8 cellular contexts compared by ENCODE assay signal in the genomic region with DNA sequence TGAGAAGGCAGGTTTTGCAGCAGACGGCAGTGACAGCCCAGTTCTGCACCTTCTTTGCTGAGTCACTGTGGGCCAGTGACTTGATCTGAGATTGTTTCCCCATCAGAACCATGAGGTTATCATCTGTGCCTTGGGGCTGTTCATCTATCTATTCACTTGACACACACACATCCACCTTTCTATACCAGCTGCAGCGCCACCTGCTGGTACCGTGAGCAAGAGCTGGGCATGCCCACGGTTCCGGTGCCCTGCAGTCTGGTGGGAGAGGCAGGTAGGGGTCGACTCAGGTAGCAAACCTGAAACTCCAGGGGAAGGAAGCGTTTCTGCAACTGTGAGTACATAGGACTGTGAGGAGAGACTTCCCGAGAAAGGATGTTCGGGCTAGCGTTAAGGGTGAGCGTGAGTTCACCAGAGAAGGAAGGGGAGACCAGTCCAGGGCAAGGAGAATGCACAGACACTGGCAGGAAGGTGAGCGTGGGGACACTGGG. TPM values are rescaled to one million over a fixed set of nuclear protein-coding genes. Genes with fewer than 3 reads are reported as not detected.
DNase-seq lines count a peak whose midpoint lies in the region; ATAC-seq and TF ChIP-seq lines count a peak whose summit lies in the region.

No MANE protein-coding gene starts in this region.

- CTCF ChIA-PET in CD4-positive, alpha-beta T cell (lab: Charles Lee), result interaction anchor here (0.5 to 1.7 kb wide), 16 partner anchors 9 to 109 kb away, joined by 3 to 19 read pairs (median 3); a partner anchor contains a TSS

- peaks cover 76% of the 10 kb centered on the region for H3K36me3 ChIP-seq in HUES48 (ENCODE audit: control insufficient read depth, insufficient read depth, low read length)

- intact Hi-C loops in CD4-positive, alpha-beta T cell (cut with DNase I, micrococcal nuclease), result no loop called here

- H3K4me1 ChIP-seq in HUES48 (ENCODE audit: control insufficient read depth, insufficient read depth, low read length), result no peaks in the 10 kb centered on the region

- no peaks in the 10 kb centered on the region for H3K27me3 ChIP-seq in CD4-positive, alpha-beta T cell (ENCODE audit: control insufficient read depth, insufficient read depth, low read length)
- no peaks in the 10 kb centered on the region for H3K27me3 ChIP-seq in HUES48 (ENCODE audit: control insufficient read depth, insufficient read depth, low read length)

- peak; percentile 53 to 73 (median 60) for DNase-seq in CD4-positive, alpha-beta T cell
- DNase-seq in anterior cingulate cortex (lab: John Stamatoyannopoulos, UW) (peak in 31 of 58 donors; percentile 5 to 67 (median 24)), hypothalamus (lab: John Stamatoyannopoulos, UW) (peak in 29 of 51 donors; percentile 3 to 56 (median 23))
- DNase-seq in stimulated activated CD4-positive, alpha-beta T cell treated with anti-CD3 and anti-CD28 coated beads, Interleukin-1b, Interleukin-23, amount 100 ng/mL, for 4 hours (ENCODE audit: low read depth in 2 of 2), result peak; percentile 54 to 60

- H3K36me3 Mint-ChIP-seq in CD4-positive, alpha-beta T cell (ENCODE audit: low read depth), result peaks cover 58% of the 10 kb centered on the region
- H3K36me3 Mint-ChIP-seq in T-helper 1 cell treated with Interleukin-12 subunit alpha and Interleukin-12 subunit beta and Interleukin-4 antibody, amounts not matched to agents 30 μg/mL and 1 μg/mL, for 36 hours (ENCODE audit: low read depth), result peaks cover 30% of the 10 kb centered on the region

- H3K27ac Mint-ChIP-seq in CD4-positive, alpha-beta T cell, result peak overlapping the region; percentile 0
- H3K27ac Mint-ChIP-seq in T-helper 1 cell treated with Interleukin-12 subunit alpha and Interleukin-12 subunit beta and Interleukin-4 antibody, amounts not matched to agents 30 μg/mL and 1 μg/mL, for 36 hours, result peak overlapping the region; percentile 61

- no peaks in the 10 kb centered on the region for H3K9me3 Mint-ChIP-seq in CD4-positive, alpha-beta T cell
- H3K9me3 Mint-ChIP-seq in T-helper 1 cell treated with Interleukin-12 subunit alpha and Interleukin-12 subunit beta and Interleukin-4 antibody, amounts not matched to agents 30 μg/mL and 1 μg/mL, for 36 hours, result no peaks in the 10 kb centered on the region

- no peaks in the 10 kb centered on the region for H3K27me3 Mint-ChIP-seq in CD4-positive, alpha-beta T cell
- H3K27me3 Mint-ChIP-seq in T-helper 1 cell treated with Interleukin-12 subunit alpha and Interleukin-12 subunit beta and Interleukin-4 antibody, amounts not matched to agents 30 μg/mL and 1 μg/mL, for 36 hours (ENCODE audit: low read depth), result no peaks in the 10 kb centered on the region

- peak; percentile 79 for TF ChIP-seq CTCF in CD4-positive, alpha-beta T cell (IDR thresholded peaks at IDR 0.05)

- H3K9me3 ChIP-seq in CD4-positive, alpha-beta T cell (ENCODE audit: control insufficient read depth, low read length), result no peaks in the 10 kb centered on the region
- H3K9me3 ChIP-seq in HUES48 (ENCODE audit: control insufficient read depth, insufficient read depth, low read length), result no peaks in the 10 kb centered on the region

- peak; percentile 82 for ATAC-seq in CD4-positive, alpha-beta T cell (ENCODE audit: poor library complexity)
- ATAC-seq in HG02884 (IDR thresholded peaks at IDR 0.05; ENCODE audit: unreplicated experiment) (no peak), HG03432 (IDR thresholded peaks at IDR 0.05; ENCODE audit: unreplicated experiment) (no peak)

- POLR2A ChIA-PET in CD4-positive, alpha-beta T cell (lab: Charles Lee), result interaction anchor here (1.1 kb wide), 1 partner anchor 9 kb away, joined by 4 read pairs; no protein-coding TSS in a partner anchor

- H3K4me3 Mint-ChIP-seq in CD4-positive, alpha-beta T cell, result peak overlapping the region; percentile 71
- H3K4me3 Mint-ChIP-seq in T-helper 1 cell treated with Interleukin-12 subunit alpha and Interleukin-12 subunit beta and Interleukin-4 antibody, amounts not matched to agents 30 μg/mL and 1 μg/mL, for 36 hours, result no peak overlapping the region

- H3K4me3 ChIP-seq in HUES48 (ENCODE audit: low read depth, low read length), result no peak overlapping the region

- no peak overlapping the region for H3K9ac ChIP-seq in HUES48 (ENCODE audit: low read depth, low read length)

- no peak overlapping the region for H3K27ac ChIP-seq in CD4-positive, alpha-beta T cell (ENCODE audit: low read depth, low read length)
- H3K27ac ChIP-seq in HUES48 (ENCODE audit: low read depth, low read length), result peak overlapping the region; percentile 57

- no peaks in the 10 kb centered on the region for H3K4me1 Mint-ChIP-seq in CD4-positive, alpha-beta T cell (ENCODE audit: low read depth)
- peaks cover 12% of the 10 kb centered on the region for H3K4me1 Mint-ChIP-seq in T-helper 1 cell treated with Interleukin-12 subunit alpha and Interleukin-12 subunit beta and Interleukin-4 antibody, amounts not matched to agents 30 μg/mL and 1 μg/mL, for 36 hours (ENCODE audit: low read depth)

RNA-seq across cellular contexts. Expression of a gene that starts 7.5 kb away (rescaled TPM):
- 1 to 10 TPM; 6.4 to 6.6 TPM for total RNA-seq in CD4-positive, alpha-beta T cell

RNA-seq across cellular contexts. Expression of a gene that starts 12.3 kb away (rescaled TPM):
- 1 to 10 TPM; 1.5 to 2.3 TPM for total RNA-seq in CD4-positive, alpha-beta T cell

RNA-seq across cellular contexts. Expression of a gene that starts 12.7 kb away (rescaled TPM):
- total RNA-seq in CD4-positive, alpha-beta T cell, result 1 to 10 TPM; 2.0 to 2.8 TPM

RNA-seq across cellular contexts. Expression of a gene that starts 21.4 kb away (rescaled TPM):
- total RNA-seq in CD4-positive, alpha-beta T cell, result 100 to 1,000 TPM; 375 to 397 TPM

RNA-seq across cellular contexts. Expression of a gene that starts 34.2 kb away (rescaled TPM):
- total RNA-seq in CD4-positive, alpha-beta T cell, result not detected
